26 cellular contexts compared by ENCODE assay signal in the genomic region with DNA sequence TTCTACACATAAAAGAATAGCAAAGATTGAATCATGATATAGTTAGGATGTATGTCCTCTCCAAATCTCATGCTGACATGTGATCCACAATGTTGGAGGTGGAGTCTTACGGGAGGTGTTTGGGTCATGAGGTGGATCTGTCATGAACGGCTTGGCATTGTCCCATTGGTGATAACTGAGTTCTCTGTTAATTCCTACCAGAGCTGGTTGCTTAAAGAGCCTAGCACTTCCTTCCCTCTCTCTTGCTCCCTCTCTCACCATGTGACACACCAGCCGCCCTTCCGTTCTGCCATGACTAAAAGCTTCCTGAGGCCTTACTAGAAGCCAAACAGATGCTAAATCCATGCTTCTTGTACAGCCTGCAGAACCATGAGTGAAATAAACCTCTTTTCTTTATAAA. TPM values are rescaled to one million over a fixed set of nuclear protein-coding genes. Genes with fewer than 3 reads are reported as not detected.
"Had no signal": no experiment of that assay in that cellular context is flagged by ENCODE, and none has a peak within 500 bp of the region (broad histone marks: within the 10 kb centered on the region; RNA-seq: fewer than 3 reads in every experiment).

No MANE protein-coding gene starts in this region.

- DNase-seq: dermis blood vessel endothelial cell; effector memory CD4-positive, alpha-beta T cell; foreskin melanocyte; glutamatergic neuron; heart right ventricle; hippocampal formation; kidney glomerular epithelial cell; left colon; left ventricle myocardium superior; lower lobe of right lung; naive thymus-derived CD8-positive, alpha-beta T cell; nephron progenitor cell; nucleus accumbens; sigmoid colon; stimulated activated CD4-positive, alpha-beta T cell treated with anti-CD3 and anti-CD28 coated beads, Interleukin-2, amount 100 ng/mL, for 24 hours; stimulated activated CD4-positive, alpha-beta T cell treated with anti-CD3 and anti-CD28 coated beads, Interleukin-4, amount 100 ng/mL, for 24 hours; stimulated activated naive CD4-positive, alpha-beta T cell treated with Interleukin-2 at 50 U/mL for 16 hours; stomach; substantia nigra; testis; tibial artery; upper lobe of left lung had no signal

- H3K4me3 ChIP-seq: coronary artery, heart right ventricle, lower lobe of right lung, prostate gland, right atrium auricular region, sigmoid colon, stomach, testis, tibial artery, upper lobe of left lung had no signal

- ATAC-seq: heart right ventricle; left colon; left ventricle myocardium superior; lower lobe of right lung; naive thymus-derived CD8-positive, alpha-beta T cell; stimulated activated effector memory CD8-positive, alpha-beta T cell treated with anti-CD3 and anti-CD28 coated beads, Interleukin-12 subunit alpha, Interleukin-12 subunit beta, amount 100 ng/mL, for 72 hours had no signal

- H3K27ac ChIP-seq: coronary artery, heart right ventricle, lower lobe of right lung, prostate gland, right atrium auricular region, sigmoid colon, testis, tibial artery, upper lobe of left lung had no signal

- H3K27me3 ChIP-seq: right atrium auricular region, sigmoid colon, stomach, testis, upper lobe of left lung had no signal

- H3K4me1 ChIP-seq: prostate gland, right atrium auricular region, testis, tibial artery, upper lobe of left lung had no signal

- H3K9me3 ChIP-seq: heart right ventricle, lower lobe of right lung, prostate gland, right atrium auricular region, sigmoid colon, stomach, testis, tibial artery, upper lobe of left lung had no signal

- H3K36me3 ChIP-seq: heart right ventricle, lower lobe of right lung, prostate gland, right atrium auricular region, sigmoid colon, stomach, tibial artery, upper lobe of left lung had no signal

RNA-seq across cellular contexts. Expression of a gene that starts 8.3 kb away (rescaled TPM):
- polyA plus RNA-seq: naive thymus-derived CD8-positive, alpha-beta T cell had no signal
